In genomic region chr5:171927345-171927941, GRCh38 we compare ENCODE assay signal across 1 cellular context.
TF ChIP-seq lines count a peak whose summit lies in the region.

No MANE protein-coding gene starts in this region.

TF ChIP-seq in GM23338, 12 proteins besides CTCF, POLR2A, EP300 and RAD21:
- TF ChIP-seq ZNF462 (CRISPR knock-in tag; IDR thresholded peaks at IDR 0.05) (no peak), POLR2AphosphoS5 (IDR thresholded peaks at IDR 0.05; ENCODE audit: low read depth) (no peak), JUNB (IDR thresholded peaks at IDR 0.05; ENCODE audit: unreplicated experiment) (no peak), NANOG (IDR thresholded peaks at IDR 0.05; ENCODE audit: borderline replicate concordance) (no peak), ZNF331 (CRISPR knock-in tag; IDR thresholded peaks at IDR 0.05; ENCODE audit: low read depth) (no peak), EZH2 (IDR thresholded peaks at IDR 0.05; ENCODE audit: low read depth, unreplicated experiment) (no peak), EZH2phosphoT487 (IDR thresholded peaks at IDR 0.05; ENCODE audit: unreplicated experiment) (no peak), CREB1 (CRISPR knock-in tag; IDR thresholded peaks at IDR 0.05; ENCODE audit: low read depth) (no peak), STAT1 (IDR thresholded peaks at IDR 0.05; ENCODE audit: unreplicated experiment) (no peak), REST (IDR thresholded peaks at IDR 0.05; ENCODE audit: unreplicated experiment) (no peak), ZNF114 (CRISPR knock-in tag; IDR thresholded peaks at IDR 0.05) (no peak), ETS1 (IDR thresholded peaks at IDR 0.05) (no peak)
